Comparison of ENCODE assay signal across 9 cellular contexts in the genomic region with DNA sequence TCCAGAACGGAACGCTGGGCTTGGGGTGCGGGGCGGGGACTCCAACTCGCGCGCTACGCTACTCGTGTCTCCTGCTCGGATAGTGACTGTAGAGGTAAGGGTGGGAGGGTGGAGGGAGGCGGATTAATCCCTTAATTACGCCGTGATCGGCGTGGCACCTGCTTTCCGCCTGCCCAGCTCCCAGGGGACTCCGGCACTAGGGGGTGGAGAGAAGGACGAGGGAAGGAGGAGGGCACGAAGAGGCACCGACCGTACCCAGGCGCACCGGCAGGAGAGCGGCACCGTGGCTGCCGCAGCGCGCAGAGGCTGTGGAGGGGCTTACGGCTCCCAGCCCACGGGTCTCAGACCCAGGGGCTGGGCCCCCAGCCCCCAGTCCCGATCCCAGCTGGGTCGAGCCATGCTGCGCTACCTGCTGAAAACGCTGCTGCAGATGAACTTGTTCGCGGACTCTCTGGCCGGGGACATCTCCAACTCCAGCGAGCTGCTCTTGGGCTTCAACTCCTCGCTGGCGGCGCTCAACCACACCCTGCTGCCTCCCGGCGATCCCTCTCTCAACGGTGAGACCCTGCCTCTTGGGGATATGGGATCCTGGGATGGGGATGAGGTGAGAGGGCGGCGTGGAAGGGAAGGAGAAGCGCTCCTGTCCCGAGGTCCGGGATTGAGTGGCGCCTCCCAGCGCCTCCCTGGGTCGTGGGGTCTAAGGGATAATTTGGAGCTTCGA. TPM values are rescaled to one million over a fixed set of nuclear protein-coding genes. Genes with fewer than 3 reads are reported as not detected.
DNase-seq lines count a peak whose midpoint lies in the region; ATAC-seq and TF ChIP-seq lines count a peak whose summit lies in the region.
"Had no signal": no experiment of that assay in that cellular context is flagged by ENCODE, and none has a peak within 500 bp of the region (broad histone marks: within the 10 kb centered on the region; RNA-seq: fewer than 3 reads in every experiment).

A gene with protein sequence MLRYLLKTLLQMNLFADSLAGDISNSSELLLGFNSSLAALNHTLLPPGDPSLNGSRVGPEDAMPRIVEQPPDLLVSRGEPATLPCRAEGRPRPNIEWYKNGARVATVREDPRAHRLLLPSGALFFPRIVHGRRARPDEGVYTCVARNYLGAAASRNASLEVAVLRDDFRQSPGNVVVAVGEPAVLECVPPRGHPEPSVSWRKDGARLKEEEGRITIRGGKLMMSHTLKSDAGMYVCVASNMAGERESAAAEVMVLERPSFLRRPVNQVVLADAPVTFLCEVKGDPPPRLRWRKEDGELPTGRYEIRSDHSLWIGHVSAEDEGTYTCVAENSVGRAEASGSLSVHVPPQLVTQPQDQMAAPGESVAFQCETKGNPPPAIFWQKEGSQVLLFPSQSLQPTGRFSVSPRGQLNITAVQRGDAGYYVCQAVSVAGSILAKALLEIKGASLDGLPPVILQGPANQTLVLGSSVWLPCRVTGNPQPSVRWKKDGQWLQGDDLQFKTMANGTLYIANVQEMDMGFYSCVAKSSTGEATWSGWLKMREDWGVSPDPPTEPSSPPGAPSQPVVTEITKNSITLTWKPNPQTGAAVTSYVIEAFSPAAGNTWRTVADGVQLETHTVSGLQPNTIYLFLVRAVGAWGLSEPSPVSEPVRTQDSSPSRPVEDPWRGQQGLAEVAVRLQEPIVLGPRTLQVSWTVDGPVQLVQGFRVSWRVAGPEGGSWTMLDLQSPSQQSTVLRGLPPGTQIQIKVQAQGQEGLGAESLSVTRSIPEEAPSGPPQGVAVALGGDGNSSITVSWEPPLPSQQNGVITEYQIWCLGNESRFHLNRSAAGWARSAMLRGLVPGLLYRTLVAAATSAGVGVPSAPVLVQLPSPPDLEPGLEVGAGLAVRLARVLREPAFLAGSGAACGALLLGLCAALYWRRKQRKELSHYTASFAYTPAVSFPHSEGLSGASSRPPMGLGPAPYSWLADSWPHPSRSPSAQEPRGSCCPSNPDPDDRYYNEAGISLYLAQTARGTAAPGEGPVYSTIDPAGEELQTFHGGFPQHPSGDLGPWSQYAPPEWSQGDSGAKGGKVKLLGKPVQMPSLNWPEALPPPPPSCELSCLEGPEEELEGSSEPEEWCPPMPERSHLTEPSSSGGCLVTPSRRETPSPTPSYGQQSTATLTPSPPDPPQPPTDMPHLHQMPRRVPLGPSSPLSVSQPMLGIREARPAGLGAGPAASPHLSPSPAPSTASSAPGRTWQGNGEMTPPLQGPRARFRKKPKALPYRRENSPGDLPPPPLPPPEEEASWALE (N-terminal part only) (plus strand): TSS at position 252 of the 721 bp plus-strand sequence. CDS start 146 bp downstream, at position 398.

- no peak for TF ChIP-seq POLR2A in breast epithelium (IDR thresholded peaks at IDR 0.05)

- no peak for ATAC-seq in GM21360 (IDR thresholded peaks at IDR 0.05; ENCODE audit: unreplicated experiment)
- no peak for ATAC-seq in HG03280 (IDR thresholded peaks at IDR 0.05; ENCODE audit: unreplicated experiment)

- no peaks in the 10 kb centered on the region for H3K36me3 ChIP-seq in breast epithelium
- no peaks in the 10 kb centered on the region for H3K36me3 ChIP-seq in mesodermal cell (ENCODE audit: control insufficient read depth, insufficient read depth, low read length)

- H3K9me3 ChIP-seq in breast epithelium, result no peaks in the 10 kb centered on the region
- peaks cover 3% of the 10 kb centered on the region for H3K9me3 ChIP-seq in mesodermal cell (ENCODE audit: control insufficient read depth, low read length)

- WGBS in mesodermal cell (ENCODE audit: insufficient coverage in 2 of 2), 2 experiments, result 2 to 6% methylated on average over 12 to 45 of the region's 53 CpGs

- H3K4me3 ChIP-seq in HFF-Myc (replicated peaks; ENCODE audit: low read depth, low read length) (peak within 1 kb of the TSS; percentile 9; the same call in 1 of the 2 replicates), breast epithelium (peak within 1 kb of the TSS in 2 of 3 donors; percentile 28 to 56), mesodermal cell (ENCODE audit: extremely low read depth, insufficient read depth, low read length, poor library complexity, severe bottlenecking) (peak within 1 kb of the TSS; percentile 18)

- intact Hi-C loops in breast epithelium (cut with DNase I; ENCODE audit: low total_unique reads), result loop anchor here (5.0 kb wide), 1 partner anchor 1002 kb away; no protein-coding TSS in a partner anchor

- H3K4me1 ChIP-seq in breast epithelium (peaks cover 13 to 18% of the 10 kb centered on the region in 2 donors), mesodermal cell (ENCODE audit: control insufficient read depth, insufficient read depth, low read length, poor library complexity, severe bottlenecking) (peaks cover 21% of the 10 kb centered on the region)

- H3K27ac ChIP-seq in breast epithelium (no peak within 1 kb of the TSS), mesodermal cell (ENCODE audit: low read depth, low read length, severe bottlenecking) (no peak within 1 kb of the TSS)
- H3K27ac ChIP-seq: KMS-11 had no signal

- H3K27me3 ChIP-seq in breast epithelium, result peaks cover 14 to 100% of the 10 kb centered on the region in 2 donors

- DNase-seq in A172 (ENCODE audit: low spot score) (no peak), HFF-Myc (ENCODE audit: extremely low read depth, low read depth) (no peak), breast epithelium (ENCODE audit: low spot score in 2 of 2) (no peak), NCI-H2107 (lab: John Stamatoyannopoulos, UW) (no peak)
- DNase-seq in stimulated activated CD4-positive, alpha-beta T cell treated with anti-CD3 and anti-CD28 coated beads, Interleukin-4, amount 100 ng/mL, for 1 hour, result no peak

- TF ChIP-seq CTCF in HFF-Myc (IDR thresholded peaks at IDR 0.05; ENCODE audit: low read depth, low read length, missing control alignments) (no peak), breast epithelium (IDR thresholded peaks at IDR 0.05) (no peak)

RNA-seq across cellular contexts. Expression of the gene that starts here (rescaled TPM):
- 15.1 and 17.1 TPM in 2 replicates for total RNA-seq in A172 (2014; rRNA removed; shearing (Covaris generic))
- total RNA-seq in breast epithelium, result 10 to 100 TPM in 2 of 3 donors, 1 to 10 TPM in 1; 9.1 to 30.9 (median 15.4) TPM
- 23.3 TPM for polyA plus RNA-seq in mesodermal cell (2013, experiment 1 of 2)
- polyA plus RNA-seq in mesodermal cell (2013, experiment 2 of 2), result 20.1 TPM
